ENCODE assay signal across 1 cellular context in genomic region chr12:96035283-96036236, GRCh38.
TF ChIP-seq lines count a peak whose summit lies in the region.

Gene LTA4H, minus strand, starts transcription at chr12:96035587. Its CDS starts 68 bp downstream, at chr12:96035519.

TF ChIP-seq in K562, 482 proteins besides CTCF, POLR2A, EP300 and RAD21 (continued from another document and continues in another):
- TF ChIP-seq MGA (IDR thresholded peaks at IDR 0.05): no peak
- peak; percentile 80; the same call in 1 of the 2 replicates for TF ChIP-seq SMARCA5 (IDR thresholded peaks at IDR 0.05)
- TF ChIP-seq GATAD2B (IDR thresholded peaks at IDR 0.05; ENCODE audit: borderline replicate concordance): peak; percentile 49; the same call in 1 of the 2 replicates
- TF ChIP-seq ZKSCAN1 (IDR thresholded peaks at IDR 0.05; ENCODE audit: low read depth, low read length): 0 out of 2 replicates have a peak, but pooled peaks have one; percentile 56
- peak; percentile 74 for TF ChIP-seq EGR1 (conservative IDR thresholded peaks at IDR 0.05)
- no peak for TF ChIP-seq ZNF511 (CRISPR knock-in tag; IDR thresholded peaks at IDR 0.05)
- TF ChIP-seq CBFA2T2 (conservative IDR thresholded peaks at IDR 0.05): no peak
- no peak for TF ChIP-seq MTA2 (IDR thresholded peaks at IDR 0.05; ENCODE audit: low read depth)
- TF ChIP-seq TAL1 (IDR thresholded peaks at IDR 0.05): no peak
- peak; percentile 70 for TF ChIP-seq ATF7 (IDR thresholded peaks at IDR 0.05)
- 0 out of 2 replicates have a peak, but pooled peaks have one; percentile 39 for TF ChIP-seq MCM2 (IDR thresholded peaks at IDR 0.05; ENCODE audit: low read depth)
- TF ChIP-seq CTBP1 (IDR thresholded peaks at IDR 0.05; ENCODE audit: borderline replicate concordance): peak; percentile 76
- TF ChIP-seq E2F3 (CRISPR knock-in tag; IDR thresholded peaks at IDR 0.05): no peak
- TF ChIP-seq ZBTB1 (CRISPR knock-in tag; IDR thresholded peaks at IDR 0.05; ENCODE audit: borderline replicate concordance, low read depth): 0 out of 2 replicates have a peak, but pooled peaks have one; percentile 29
- peak; percentile 13 for TF ChIP-seq NEUROD1 (IDR thresholded peaks at IDR 0.05; ENCODE audit: borderline replicate concordance, low read depth, low read length, partially characterized antibody)
- TF ChIP-seq CREM (IDR thresholded peaks at IDR 0.05; ENCODE audit: low read depth): peak; percentile 76
- no peak for TF ChIP-seq PTRF (tag; IDR thresholded peaks at IDR 0.05)
- TF ChIP-seq ZFP36 (IDR thresholded peaks at IDR 0.05; ENCODE audit: low read depth, low read length, partially characterized antibody): no peak
- TF ChIP-seq TEAD4 (IDR thresholded peaks at IDR 0.05; ENCODE audit: low read length): peak; percentile 76
- TF ChIP-seq TEAD4 (CRISPR knock-in tag; IDR thresholded peaks at IDR 0.05; ENCODE audit: borderline replicate concordance): no peak
- peak; percentile 81 for TF ChIP-seq PRDM10 (IDR thresholded peaks at IDR 0.05; ENCODE audit: partially characterized antibody)
- peak; percentile 60 to 95; a peak in 3 of 4 replicates for TF ChIP-seq ARNT (IDR thresholded peaks at IDR 0.05)
- no peak for TF ChIP-seq ZNF518B (CRISPR knock-in tag; IDR thresholded peaks at IDR 0.05)
- TF ChIP-seq SAP30 (IDR thresholded peaks at IDR 0.05; ENCODE audit: borderline replicate concordance, insufficient read depth, low read depth, low read length, poor library complexity, severe bottlenecking): peak; percentile 13
- TF ChIP-seq HNRNPLL (IDR thresholded peaks at IDR 0.05; ENCODE audit: low read depth, low read length, poor library complexity, severe bottlenecking): peak; percentile 23
- TF ChIP-seq HDAC8 (tag; IDR thresholded peaks at IDR 0.05): peak; percentile 23; the same call in 1 of the 2 replicates
- no peak for TF ChIP-seq HNRNPL (IDR thresholded peaks at IDR 0.05; ENCODE audit: low read depth, low read length)
- no peak; the same call in 1 of the 2 replicates for TF ChIP-seq HES1 (IDR thresholded peaks at IDR 0.05; ENCODE audit: low read depth)
- TF ChIP-seq NKRF (IDR thresholded peaks at IDR 0.05; ENCODE audit: borderline replicate concordance): peak; percentile 77
- 0 out of 2 replicates have a peak, but pooled peaks have one; percentile 60 for TF ChIP-seq MBD2 (IDR thresholded peaks at IDR 0.05; ENCODE audit: borderline replicate concordance, low read depth)
- TF ChIP-seq PTBP1 (IDR thresholded peaks at IDR 0.05; ENCODE audit: low read depth, low read length): no peak
- no peak for TF ChIP-seq FOXJ3 (CRISPR knock-in tag; IDR thresholded peaks at IDR 0.05)
- no peak for TF ChIP-seq CBX5 (IDR thresholded peaks at IDR 0.05; ENCODE audit: borderline replicate concordance, low read depth)
